11 cellular contexts compared by ENCODE assay signal in the genomic region with DNA sequence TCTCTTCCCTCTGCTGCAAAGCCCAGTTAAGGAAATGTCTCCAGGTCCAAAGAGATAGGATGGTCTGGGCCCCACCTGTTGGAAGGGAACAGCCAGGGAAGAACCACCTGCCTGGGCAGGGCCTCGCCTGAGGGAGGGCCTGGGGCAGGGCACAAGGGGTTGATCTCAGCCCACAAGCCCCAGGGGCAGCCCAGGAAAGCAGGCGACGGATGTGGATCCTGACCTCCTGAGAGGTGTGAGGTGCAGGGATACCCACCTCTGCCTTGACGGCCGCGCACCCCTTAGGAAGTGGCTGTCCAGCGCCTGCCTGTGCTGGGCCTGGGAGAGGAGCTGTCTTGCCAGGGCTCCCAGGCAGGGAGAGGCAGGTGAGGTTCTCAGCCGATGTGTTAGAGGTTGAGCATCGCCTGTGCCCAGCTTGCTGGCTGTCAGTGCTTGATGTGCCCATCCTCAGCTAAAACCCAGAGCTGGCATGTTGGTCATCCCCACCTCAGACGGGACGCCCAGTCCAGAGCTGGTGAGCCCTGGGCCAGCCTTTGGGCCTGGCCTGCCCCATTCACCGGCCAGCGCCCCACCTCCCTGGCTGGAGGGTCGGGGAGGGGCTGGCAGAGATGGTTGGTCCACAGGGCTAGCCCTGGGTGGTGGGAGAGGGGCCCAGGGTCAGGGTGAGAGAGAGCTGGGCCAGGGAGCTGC. TPM values are rescaled to one million over a fixed set of nuclear protein-coding genes. Genes with fewer than 3 reads are reported as not detected.
DNase-seq lines count a peak whose midpoint lies in the region; FAIRE-seq and TF ChIP-seq lines count a peak whose summit lies in the region.
"Had no signal": no experiment of that assay in that cellular context is flagged by ENCODE, and none has a peak within 500 bp of the region (broad histone marks: within the 10 kb centered on the region; RNA-seq: fewer than 3 reads in every experiment).

No MANE protein-coding gene starts in this region.

- H2BK12ac ChIP-seq in H1 (ENCODE audit: low read depth, low read length), result no peak overlapping the region

- no peak for TF ChIP-seq EP300 in H1 (IDR thresholded peaks at IDR 0.05; ENCODE audit: borderline replicate concordance in 1 of 2, low read depth in 2 of 2, low read length in 2 of 2)

- CTCF ChIA-PET in H1 (lab: Charles Lee; ENCODE audit: partially characterized antibody), result interaction anchor here (0.6 to 0.9 kb wide), 3 partner anchors 9 to 12 kb away, joined by 3 to 5 read pairs (median 3); no protein-coding TSS in a partner anchor

- peak overlapping the region; percentile 89 for H3K4me3 Mint-ChIP-seq in neural progenitor cell

- H3K27ac Mint-ChIP-seq in neural progenitor cell, result no peak overlapping the region

- TF ChIP-seq CTCF in MM.1S (IDR thresholded peaks at IDR 0.05; ENCODE audit: low read length) (no peak), H1 (IDR thresholded peaks at IDR 0.05; ENCODE audit: control extremely low read depth in 1 of 3, insufficient read depth in 1 of 3, low read depth in 1 of 3, low read length in 3 of 3) (no peak), neural progenitor cell (IDR thresholded peaks at IDR 0.05) (no peak)

- H3K36me3 Mint-ChIP-seq in neural progenitor cell, result no peaks in the 10 kb centered on the region

- H3K36me3 ChIP-seq in BLaER1 treated with 17β-estradiol and CSF1 and Interleukin-3, amounts not matched to agents 10 nM and 100 nM, result peaks cover 29 to 52% (median 47%) of the 10 kb centered on the region in 11 experiments
- H3K36me3 ChIP-seq in MM.1S (replicated peaks; ENCODE audit: insufficient read depth, low read length) (no peaks in the 10 kb centered on the region), H1 (ENCODE audit: control insufficient read depth in 2 of 4, insufficient read depth in 4 of 4, low read length in 3 of 4) (peaks cover 3 to 20% (median 7%) of the 10 kb centered on the region in 4 experiments; a peak in 6 of 8 replicates), neural progenitor cell (no peaks in the 10 kb centered on the region)

- peaks cover 15% of the 10 kb centered on the region for H3K4me1 Mint-ChIP-seq in neural progenitor cell

- peaks cover 18% of the 10 kb centered on the region for H3K27me3 Mint-ChIP-seq in neural progenitor cell (ENCODE audit: insufficient read depth, low read depth)

- no peak for DNase-seq in MM.1S
- no peak for DNase-seq in H1 (ENCODE audit: low read depth in 1 of 2, low spot score in 2 of 2)
- DNase-seq in neural progenitor cell (ENCODE audit: low spot score), result no peak
- no peak for DNase-seq in GOT3 (lab: John Stamatoyannopoulos, UW)
- no peak for DNase-seq in NK-92 treated with Interleukin-12 subunit alpha and Interleukin-12 subunit beta, amount 100 ng/mL, for 24 hours (lab: John Stamatoyannopoulos, UW)
- no peak for DNase-seq in DMS153 (lab: John Stamatoyannopoulos, UW)
- DNase-seq in Ammon's horn (ENCODE audit: low spot score), result no peak
- DNase-seq: activated CD4-positive, alpha-beta T cell treated with anti-CD3 and anti-CD28 coated beads, Interleukin-2, amount 50 U/mL, for 1 hour; erythroblast; NCI-H1694 treated with DMSO at 0.1 percent for 48 hours had no signal

- peak overlapping the region; percentile 59; the same call in 1 of the 2 replicates for H4K8ac ChIP-seq in H1 (ENCODE audit: extremely low read depth, insufficient read depth, low read length)

- no peak for TF ChIP-seq RAD21 in H1 (IDR thresholded peaks at IDR 0.05 in 1 of 2, conservative IDR thresholded peaks at IDR 0.05 in 1 of 2; ENCODE audit: low read depth in 2 of 2, low read length in 2 of 2)

- peaks cover 22 to 60% (median 31%) of the 10 kb centered on the region in 10 experiments for H3K4me1 ChIP-seq in BLaER1 treated with 17β-estradiol and CSF1 and Interleukin-3, amounts not matched to agents 10 nM and 100 nM
- H3K4me1 ChIP-seq in MM.1S (ENCODE audit: low read length), result peaks cover 9% of the 10 kb centered on the region
- peaks cover 0 to 9% (median 7%) of the 10 kb centered on the region in 4 experiments; a peak in 4 of 7 replicates for H3K4me1 ChIP-seq in H1 (replicated peaks in 1 of 4; ENCODE audit: control insufficient read depth in 3 of 4, insufficient read depth in 4 of 4, low read length in 3 of 4)
- no peaks in the 10 kb centered on the region for H3K4me1 ChIP-seq in neural progenitor cell

- POLR2A ChIA-PET in H1 (lab: Charles Lee; ENCODE audit: partially characterized antibody), result interaction anchor here (0.6 to 5.6 kb wide), 11 partner anchors 9 to 479 kb away, joined by 3 to 108 read pairs (median 4); partner anchors contain the start of genes AMDHD2, ATP6V0C, ECI1 and TBC1D24

- H3F3A ChIP-seq in MM.1S (ENCODE audit: insufficient read depth, low read length) (peaks cover 20% of the 10 kb centered on the region), neural progenitor cell (ENCODE audit: low read depth) (peaks cover 11% of the 10 kb centered on the region)

- H3K79me2 ChIP-seq in MM.1S (ENCODE audit: low read length) (peaks cover 13% of the 10 kb centered on the region), H1 (ENCODE audit: control insufficient read depth in 1 of 2, insufficient read depth in 2 of 2, low read length in 2 of 2) (no peaks in the 10 kb centered on the region), neural progenitor cell (ENCODE audit: low read depth) (no peaks in the 10 kb centered on the region)

- TF ChIP-seq POLR2A in H1 (IDR thresholded peaks at IDR 0.05; ENCODE audit: control extremely low read depth in 1 of 2, low read depth in 2 of 2, low read length in 2 of 2), result no peak

- H4K5ac ChIP-seq in H1 (ENCODE audit: insufficient read length, low read depth, low read length), result no peak overlapping the region

- no peak overlapping the region for H2AK5ac ChIP-seq in H1 (ENCODE audit: low read depth, low read length)

- no peak overlapping the region for H3K4ac ChIP-seq in H1 (replicated peaks; ENCODE audit: insufficient read length, low read depth, low read length)

- H2BK15ac ChIP-seq in H1 (ENCODE audit: low read length), result no peak overlapping the region

- peak overlapping the region in 8 of 10 experiments; percentile 64 to 78 (median 70); a peak in 8 of 20 replicates for H3K4me3 ChIP-seq in BLaER1 treated with 17β-estradiol and CSF1 and Interleukin-3, amounts not matched to agents 10 nM and 100 nM
- H3K4me3 ChIP-seq in MM.1S (ENCODE audit: low read length) (peak overlapping the region; percentile 52), H1 (ENCODE audit: extremely low read depth in 1 of 4, insufficient read depth in 2 of 4, low read depth in 3 of 4, low read length in 4 of 4) (peak overlapping the region in 3 of 4 experiments; percentile 26 to 72 (median 54); a peak in 4 of 8 replicates), neural progenitor cell (no peak overlapping the region)

- no peaks in the 10 kb centered on the region for H3K9me3 ChIP-seq in BLaER1 treated with 17β-estradiol and CSF1 and Interleukin-3, amounts not matched to agents 10 nM and 100 nM (replicated peaks in 1 of 11)
- H3K9me3 ChIP-seq in MM.1S (replicated peaks; ENCODE audit: insufficient read depth, low read length), result no peaks in the 10 kb centered on the region
- no peaks in the 10 kb centered on the region for H3K9me3 ChIP-seq in H1 (ENCODE audit: insufficient read depth in 2 of 2, low read depth in 1 of 2, low read length in 1 of 2)
- H3K9me3 ChIP-seq in neural progenitor cell (ENCODE audit: low read depth), result no peaks in the 10 kb centered on the region

- H3K27ac ChIP-seq in BLaER1 treated with 17β-estradiol and CSF1 and Interleukin-3, amounts not matched to agents 10 nM and 100 nM, result peak overlapping the region in 8 of 11 experiments; percentile 52 to 82 (median 68); a peak in 12 of 22 replicates
- peak overlapping the region; percentile 59; the same call in 1 of the 2 replicates for H3K27ac ChIP-seq in MM.1S (ENCODE audit: low read length)
- H3K27ac ChIP-seq in H1 (ENCODE audit: low read depth, low read length), result no peak overlapping the region
- no peak overlapping the region for H3K27ac ChIP-seq in neural progenitor cell

- no peaks in the 10 kb centered on the region for H3K9me2 ChIP-seq in MM.1S (replicated peaks; ENCODE audit: insufficient read depth, low read length)

- WGBS in H1 (ENCODE audit: extremely low coverage in 1 of 2, insufficient coverage in 1 of 2, insufficient read length in 1 of 2, insufficient replicate concordance in 2 of 2, low coverage in 1 of 2, low lambda C conversion rate in 2 of 2, missing lambda C conversion rate in 1 of 2), 2 experiments, result 80% methylated on average over 14 of the region's 14 CpGs; no CpG with 5 or more reads in 1 of the 2 experiments

- H3K56ac ChIP-seq in H1 (replicated peaks; ENCODE audit: insufficient read length, low read depth, low read length), result no peak overlapping the region

- no peak overlapping the region for H3K18ac ChIP-seq in H1 (ENCODE audit: extremely low read depth, low read length)

- peak overlapping the region; percentile 90 to 100 (median 97) for H3K4me2 ChIP-seq in BLaER1 treated with 17β-estradiol and CSF1 and Interleukin-3, amounts not matched to agents 10 nM and 100 nM
- H3K4me2 ChIP-seq in MM.1S (ENCODE audit: low read depth, low read length), result peak overlapping the region; percentile 79
- peak overlapping the region; percentile 80 to 88 for H3K4me2 ChIP-seq in H1 (ENCODE audit: insufficient read depth in 1 of 2, low read depth in 2 of 2, low read length in 2 of 2)
- H3K4me2 ChIP-seq in neural progenitor cell, result peak overlapping the region; percentile 83

- H3K23ac ChIP-seq in H1 (ENCODE audit: insufficient read length), result no peak overlapping the region

- no peak overlapping the region for H2BK20ac ChIP-seq in H1 (ENCODE audit: low read length)

- peak overlapping the region; percentile 84; the same call in 1 of the 2 replicates for H2BK5ac ChIP-seq in H1 (ENCODE audit: low read depth, low read length)

- no peaks in the 10 kb centered on the region for H3K79me1 ChIP-seq in H1 (ENCODE audit: low read depth, low read length)

- H3K14ac ChIP-seq in H1 (ENCODE audit: insufficient read length), result no peak overlapping the region

- no peaks in the 10 kb centered on the region for H3K9me3 Mint-ChIP-seq in neural progenitor cell

- FAIRE-seq in H1 (lab: Jason Lieb, UNC), result no peak

- peak overlapping the region; percentile 54 to 83 (median 79) for H3K9ac ChIP-seq in BLaER1 treated with 17β-estradiol and CSF1 and Interleukin-3, amounts not matched to agents 10 nM and 100 nM
- H3K9ac ChIP-seq in MM.1S (ENCODE audit: low read length) (peak overlapping the region; percentile 63), H1 (replicated peaks in 1 of 4; ENCODE audit: extremely low read depth in 1 of 4, low read depth in 3 of 4, low read length in 3 of 4) (no peak overlapping the region), neural progenitor cell (no peak overlapping the region)

- H2BK120ac ChIP-seq in H1 (replicated peaks; ENCODE audit: low read depth, low read length), result no peak overlapping the region

- H2AFZ ChIP-seq in MM.1S (ENCODE audit: low read length), result no peak overlapping the region
- H2AFZ ChIP-seq in H1 (ENCODE audit: low read length), result no peak overlapping the region
- H2AFZ ChIP-seq in neural progenitor cell (replicated peaks), result no peak overlapping the region

- peaks cover 14% of the 10 kb centered on the region for H3K23me2 ChIP-seq in H1 (ENCODE audit: low read depth, low read length)

- no peaks in the 10 kb centered on the region for H3K27me3 ChIP-seq in BLaER1 treated with 17β-estradiol and CSF1 and Interleukin-3, amounts not matched to agents 10 nM and 100 nM
- no peaks in the 10 kb centered on the region for H3K27me3 ChIP-seq in MM.1S (replicated peaks; ENCODE audit: insufficient read depth, low read length)
- no peaks in the 10 kb centered on the region for H3K27me3 ChIP-seq in H1 (replicated peaks in 1 of 4; ENCODE audit: control insufficient read depth in 3 of 4, extremely low read depth in 1 of 4, insufficient read depth in 3 of 4, low read length in 3 of 4)
- peaks cover 13% of the 10 kb centered on the region for H3K27me3 ChIP-seq in neural progenitor cell

- peaks cover 0 to 60% (median 7%) of the 10 kb centered on the region in 11 experiments; a peak in 13 of 22 replicates for H4K20me1 ChIP-seq in BLaER1 treated with 17β-estradiol and CSF1 and Interleukin-3, amounts not matched to agents 10 nM and 100 nM
- H4K20me1 ChIP-seq in MM.1S (ENCODE audit: insufficient read depth, low read length) (no peaks in the 10 kb centered on the region), H1 (replicated peaks in 1 of 2; ENCODE audit: control insufficient read depth in 1 of 2, insufficient read depth in 2 of 2, low read length in 2 of 2) (peaks cover 0 to 17% of the 10 kb centered on the region in 2 experiments), neural progenitor cell (ENCODE audit: low read depth) (no peaks in the 10 kb centered on the region)

- peak overlapping the region; percentile 65 for H4K91ac ChIP-seq in H1 (replicated peaks; ENCODE audit: insufficient read length, low read length)

RNA-seq across cellular contexts. Expression of gene CEMP1, which starts 0.4 kb away (rescaled TPM):
- total RNA-seq in H1 (2021; fragmentation: NEBNext Ultra II Directional; extraction: Animal tissue kit (Norgen Biotek cat#: 25700)), result not detected in 2 replicates
- 0.08 TPM in 1 of 2 replicates, not detected in the other for polyA plus RNA-seq in H1 (2011; rRNA removed)
- 0.05 TPM for polyA plus RNA-seq in H1 (2011; cell fraction: cytosol; rRNA removed)
- polyA plus RNA-seq in H1 (2011; cell fraction: nucleus; rRNA removed), result 0.11 TPM
- 6.9 to 11.1 TPM (median 8.1 TPM) in 3 of 4 replicates, not detected in the other for polyA plus RNA-seq in H1 (2012, experiment 1 of 2)
- 6.9 TPM for polyA plus RNA-seq in H1 (2012, experiment 2 of 2)
- not detected for polyA plus RNA-seq in H1 (2013, experiment 1 of 2)
- not detected for polyA plus RNA-seq in H1 (2013, experiment 2 of 2)
- 0.32 TPM in 1 of 2 replicates, not detected in the other for polyA minus RNA-seq in H1 (2011; rRNA and poly(A)+ RNA removed)
- polyA minus RNA-seq in H1 (2011; cell fraction: cytosol; rRNA and poly(A)+ RNA removed), result not detected
- 3.1 TPM for polyA minus RNA-seq in H1 (2011; cell fraction: nucleus; rRNA and poly(A)+ RNA removed)
- 0.09 TPM in 1 of 2 replicates, not detected in the other for total RNA-seq in neural progenitor cell (ENCODE audit: low replicate concordance)

RNA-seq across cellular contexts. Expression of gene PDPK1, which starts 7.0 kb away (rescaled TPM):
- total RNA-seq in H1 (2021; fragmentation: NEBNext Ultra II Directional; extraction: Animal tissue kit (Norgen Biotek cat#: 25700)), result 27.8 and 28.0 TPM in 2 replicates
- 13.8 and 17.1 TPM in 2 replicates for polyA plus RNA-seq in H1 (2011; rRNA removed)
- 15.6 TPM for polyA plus RNA-seq in H1 (2011; cell fraction: cytosol; rRNA removed)
- polyA plus RNA-seq in H1 (2011; cell fraction: nucleus; rRNA removed), result 22.5 TPM
- polyA plus RNA-seq in H1 (2012, experiment 1 of 2), result 12.5 to 17.7 TPM (median 16.7 TPM) in 4 replicates
- 5.3 TPM for polyA plus RNA-seq in H1 (2012, experiment 2 of 2)
- 11.7 TPM for polyA plus RNA-seq in H1 (2013, experiment 1 of 2)
- 11.2 TPM for polyA plus RNA-seq in H1 (2013, experiment 2 of 2)
- polyA minus RNA-seq in H1 (2011; rRNA and poly(A)+ RNA removed), result 28.8 and 34.6 TPM in 2 replicates
- 22.6 TPM for polyA minus RNA-seq in H1 (2011; cell fraction: cytosol; rRNA and poly(A)+ RNA removed)
- 28.4 TPM for polyA minus RNA-seq in H1 (2011; cell fraction: nucleus; rRNA and poly(A)+ RNA removed)
- total RNA-seq in neural progenitor cell (ENCODE audit: low replicate concordance), result 13.6 and 13.9 TPM in 2 replicates

RNA-seq across cellular contexts. Expression of gene AMDHD2, which starts 10.6 kb away (rescaled TPM):
- 43.0 and 45.0 TPM in 2 replicates for total RNA-seq in H1 (2021; fragmentation: NEBNext Ultra II Directional; extraction: Animal tissue kit (Norgen Biotek cat#: 25700))
- 54.6 and 77.1 TPM in 2 replicates for polyA plus RNA-seq in H1 (2011; rRNA removed)
- polyA plus RNA-seq in H1 (2011; cell fraction: cytosol; rRNA removed), result 63.4 TPM
- polyA plus RNA-seq in H1 (2011; cell fraction: nucleus; rRNA removed), result 345 TPM
- polyA plus RNA-seq in H1 (2012, experiment 1 of 2), result 36.6 to 63.3 TPM (median 57.3 TPM) in 4 replicates
- polyA plus RNA-seq in H1 (2012, experiment 2 of 2), result 26.8 TPM
- polyA plus RNA-seq in H1 (2013, experiment 1 of 2), result 19.9 TPM
- 18.3 TPM for polyA plus RNA-seq in H1 (2013, experiment 2 of 2)
- 15.9 and 28.8 TPM in 2 replicates for polyA minus RNA-seq in H1 (2011; rRNA and poly(A)+ RNA removed)
- 36.0 TPM for polyA minus RNA-seq in H1 (2011; cell fraction: cytosol; rRNA and poly(A)+ RNA removed)
- 89.1 TPM for polyA minus RNA-seq in H1 (2011; cell fraction: nucleus; rRNA and poly(A)+ RNA removed)
- 11.7 and 39.2 TPM in 2 replicates for total RNA-seq in neural progenitor cell (ENCODE audit: low replicate concordance)

RNA-seq across cellular contexts. Expression of gene ATP6V0C, which starts 17.0 kb away (rescaled TPM):
- total RNA-seq in H1 (2021; fragmentation: NEBNext Ultra II Directional; extraction: Animal tissue kit (Norgen Biotek cat#: 25700)), result 176 and 199 TPM in 2 replicates
- polyA plus RNA-seq in H1 (2011; rRNA removed), result 125 and 218 TPM in 2 replicates
- polyA plus RNA-seq in H1 (2011; cell fraction: cytosol; rRNA removed), result 35.7 TPM
- 80.2 TPM for polyA plus RNA-seq in H1 (2011; cell fraction: nucleus; rRNA removed)
- polyA plus RNA-seq in H1 (2012, experiment 1 of 2), result 161 to 288 TPM (median 238 TPM) in 4 replicates
- 371 TPM for polyA plus RNA-seq in H1 (2012, experiment 2 of 2)
- 359 TPM for polyA plus RNA-seq in H1 (2013, experiment 1 of 2)
- polyA plus RNA-seq in H1 (2013, experiment 2 of 2), result 478 TPM
- 15.2 and 20.3 TPM in 2 replicates for polyA minus RNA-seq in H1 (2011; rRNA and poly(A)+ RNA removed)
- polyA minus RNA-seq in H1 (2011; cell fraction: cytosol; rRNA and poly(A)+ RNA removed), result 225 TPM
- polyA minus RNA-seq in H1 (2011; cell fraction: nucleus; rRNA and poly(A)+ RNA removed), result 36.2 TPM
- 11.6 and 44.3 TPM in 2 replicates for total RNA-seq in neural progenitor cell (ENCODE audit: low replicate concordance)

RNA-seq across cellular contexts. Expression of gene TBC1D24, which starts 55.8 kb away (rescaled TPM):
- 18.6 and 21.5 TPM in 2 replicates for total RNA-seq in H1 (2021; fragmentation: NEBNext Ultra II Directional; extraction: Animal tissue kit (Norgen Biotek cat#: 25700))
- polyA plus RNA-seq in H1 (2011; rRNA removed), result 8.7 and 13.3 TPM in 2 replicates
- polyA plus RNA-seq in H1 (2011; cell fraction: cytosol; rRNA removed), result 9.4 TPM
- polyA plus RNA-seq in H1 (2011; cell fraction: nucleus; rRNA removed), result 22.2 TPM
- 7.7 to 10.3 TPM (median 9.2 TPM) in 4 replicates for polyA plus RNA-seq in H1 (2012, experiment 1 of 2)
- 4.2 TPM for polyA plus RNA-seq in H1 (2012, experiment 2 of 2)
- 7.5 TPM for polyA plus RNA-seq in H1 (2013, experiment 1 of 2)
- 7.0 TPM for polyA plus RNA-seq in H1 (2013, experiment 2 of 2)
- polyA minus RNA-seq in H1 (2011; rRNA and poly(A)+ RNA removed), result 13.1 and 14.6 TPM in 2 replicates
- polyA minus RNA-seq in H1 (2011; cell fraction: cytosol; rRNA and poly(A)+ RNA removed), result 15.0 TPM
- 13.0 TPM for polyA minus RNA-seq in H1 (2011; cell fraction: nucleus; rRNA and poly(A)+ RNA removed)
- 8.2 and 11.9 TPM in 2 replicates for total RNA-seq in neural progenitor cell (ENCODE audit: low replicate concordance)

Comparison
In these comparisons a context has a peak if more than half of its experiments do, and no peak if none do; other contexts are left out.
1. H3K27ac ChIP-seq: peak in BLaER1 treated with 17β-estradiol and CSF1 and Interleukin-3, amounts not matched to agents 10 nM and 100 nM (8 of 11) and MM.1S (single experiment); none in H1 (single experiment) and neural progenitor cell (single experiment).
2. H3K9ac ChIP-seq: peak in BLaER1 treated with 17β-estradiol and CSF1 and Interleukin-3, amounts not matched to agents 10 nM and 100 nM (11 of 11) and MM.1S (single experiment); none in H1 (0 of 4) and neural progenitor cell (single experiment).
3. Peak in every context shown above with its lines, with median percentiles within 50 percentile points of each other: H3K4me2 ChIP-seq.